In the genomic region with DNA sequence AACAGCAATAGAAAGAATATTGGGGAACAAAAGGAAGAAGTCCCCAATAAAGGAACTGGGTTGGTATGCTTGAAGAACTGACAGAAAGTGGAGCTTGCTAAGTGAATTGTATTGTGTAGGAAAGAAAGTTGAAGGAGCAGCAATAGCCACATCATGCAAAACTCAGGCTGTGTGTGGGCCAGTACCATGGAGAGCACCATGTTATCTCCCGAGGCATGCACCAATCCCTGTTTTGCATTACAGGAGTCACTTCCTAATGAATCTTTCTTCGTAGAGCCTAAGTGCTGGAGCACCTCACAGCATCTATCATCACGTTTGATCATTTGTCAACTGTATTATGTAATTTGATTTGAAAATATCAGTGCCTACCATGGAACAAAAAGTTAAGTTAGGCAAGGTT, we compare ENCODE assay signal across 1 cellular context.
TF ChIP-seq lines count a peak whose summit lies in the region.

No MANE protein-coding gene starts in this region.

TF ChIP-seq in WTC11, 78 proteins besides CTCF, POLR2A, EP300 and RAD21 (continued from another document):
- TF ChIP-seq FOXK1 (CRISPR knock-in tag; IDR thresholded peaks at IDR 0.05) (peak; percentile 62; the same call in 1 of the 2 replicates), ZNF232 (CRISPR knock-in tag; IDR thresholded peaks at IDR 0.05) (peak; percentile 89), SMAD3 (CRISPR knock-in tag; IDR thresholded peaks at IDR 0.05; ENCODE audit: borderline replicate concordance) (0 out of 2 replicates have a peak, but pooled peaks have one; percentile 27), GABPB1 (CRISPR knock-in tag; IDR thresholded peaks at IDR 0.05) (no peak), CREM (CRISPR knock-in tag; IDR thresholded peaks at IDR 0.05) (0 out of 2 replicates have a peak, but pooled peaks have one; percentile 51), TEAD4 (CRISPR knock-in tag; IDR thresholded peaks at IDR 0.05) (peak; percentile 88; the same call in 1 of the 2 replicates), TEAD1 (CRISPR knock-in tag; IDR thresholded peaks at IDR 0.05) (peak; percentile 86), CBFB (CRISPR knock-in tag; IDR thresholded peaks at IDR 0.05; ENCODE audit: low read depth) (no peak), ZNF671 (CRISPR knock-in tag; IDR thresholded peaks at IDR 0.05) (no peak), GTF2I (CRISPR knock-in tag; conservative IDR thresholded peaks at IDR 0.05) (no peak), NR1H2 (CRISPR knock-in tag; IDR thresholded peaks at IDR 0.05) (no peak), FOXJ3 (CRISPR knock-in tag; IDR thresholded peaks at IDR 0.05; ENCODE audit: borderline replicate concordance) (no peak), ATF1 (CRISPR knock-in tag; IDR thresholded peaks at IDR 0.05) (no peak)
- TF ChIP-seq, protein P1, sequence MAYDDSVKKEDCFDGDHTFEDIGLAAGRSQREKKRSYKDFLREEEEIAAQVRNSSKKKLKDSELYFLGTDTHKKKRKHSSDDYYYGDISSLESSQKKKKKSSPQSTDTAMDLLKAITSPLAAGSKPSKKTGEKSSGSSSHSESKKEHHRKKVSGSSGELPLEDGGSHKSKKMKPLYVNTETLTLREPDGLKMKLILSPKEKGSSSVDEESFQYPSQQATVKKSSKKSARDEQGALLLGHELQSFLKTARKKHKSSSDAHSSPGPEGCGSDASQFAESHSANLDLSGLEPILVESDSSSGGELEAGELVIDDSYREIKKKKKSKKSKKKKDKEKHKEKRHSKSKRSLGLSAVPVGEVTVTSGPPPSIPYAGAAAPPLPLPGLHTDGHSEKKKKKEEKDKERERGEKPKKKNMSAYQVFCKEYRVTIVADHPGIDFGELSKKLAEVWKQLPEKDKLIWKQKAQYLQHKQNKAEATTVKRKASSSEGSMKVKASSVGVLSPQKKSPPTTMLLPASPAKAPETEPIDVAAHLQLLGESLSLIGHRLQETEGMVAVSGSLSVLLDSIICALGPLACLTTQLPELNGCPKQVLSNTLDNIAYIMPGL (CRISPR knock-in tag; IDR thresholded peaks at IDR 0.05) = no peak
- TF ChIP-seq, protein P2, sequence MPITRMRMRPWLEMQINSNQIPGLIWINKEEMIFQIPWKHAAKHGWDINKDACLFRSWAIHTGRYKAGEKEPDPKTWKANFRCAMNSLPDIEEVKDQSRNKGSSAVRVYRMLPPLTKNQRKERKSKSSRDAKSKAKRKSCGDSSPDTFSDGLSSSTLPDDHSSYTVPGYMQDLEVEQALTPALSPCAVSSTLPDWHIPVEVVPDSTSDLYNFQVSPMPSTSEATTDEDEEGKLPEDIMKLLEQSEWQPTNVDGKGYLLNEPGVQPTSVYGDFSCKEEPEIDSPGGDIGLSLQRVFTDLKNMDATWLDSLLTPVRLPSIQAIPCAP (CRISPR knock-in tag; IDR thresholded peaks at IDR 0.05) = 0 out of 2 replicates have a peak, but pooled peaks have one; percentile 50
- TF ChIP-seq, protein P3, sequence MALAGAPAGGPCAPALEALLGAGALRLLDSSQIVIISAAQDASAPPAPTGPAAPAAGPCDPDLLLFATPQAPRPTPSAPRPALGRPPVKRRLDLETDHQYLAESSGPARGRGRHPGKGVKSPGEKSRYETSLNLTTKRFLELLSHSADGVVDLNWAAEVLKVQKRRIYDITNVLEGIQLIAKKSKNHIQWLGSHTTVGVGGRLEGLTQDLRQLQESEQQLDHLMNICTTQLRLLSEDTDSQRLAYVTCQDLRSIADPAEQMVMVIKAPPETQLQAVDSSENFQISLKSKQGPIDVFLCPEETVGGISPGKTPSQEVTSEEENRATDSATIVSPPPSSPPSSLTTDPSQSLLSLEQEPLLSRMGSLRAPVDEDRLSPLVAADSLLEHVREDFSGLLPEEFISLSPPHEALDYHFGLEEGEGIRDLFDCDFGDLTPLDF (CRISPR knock-in tag; IDR thresholded peaks at IDR 0.05) = 0 out of 2 replicates have a peak, but pooled peaks have one; percentile 53
- TF ChIP-seq, protein P4, sequence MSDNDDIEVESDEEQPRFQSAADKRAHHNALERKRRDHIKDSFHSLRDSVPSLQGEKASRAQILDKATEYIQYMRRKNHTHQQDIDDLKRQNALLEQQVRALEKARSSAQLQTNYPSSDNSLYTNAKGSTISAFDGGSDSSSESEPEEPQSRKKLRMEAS (CRISPR knock-in tag; IDR thresholded peaks at IDR 0.05) = peak; percentile 42; the same call in 1 of the 2 replicates
- TF ChIP-seq, protein P5, sequence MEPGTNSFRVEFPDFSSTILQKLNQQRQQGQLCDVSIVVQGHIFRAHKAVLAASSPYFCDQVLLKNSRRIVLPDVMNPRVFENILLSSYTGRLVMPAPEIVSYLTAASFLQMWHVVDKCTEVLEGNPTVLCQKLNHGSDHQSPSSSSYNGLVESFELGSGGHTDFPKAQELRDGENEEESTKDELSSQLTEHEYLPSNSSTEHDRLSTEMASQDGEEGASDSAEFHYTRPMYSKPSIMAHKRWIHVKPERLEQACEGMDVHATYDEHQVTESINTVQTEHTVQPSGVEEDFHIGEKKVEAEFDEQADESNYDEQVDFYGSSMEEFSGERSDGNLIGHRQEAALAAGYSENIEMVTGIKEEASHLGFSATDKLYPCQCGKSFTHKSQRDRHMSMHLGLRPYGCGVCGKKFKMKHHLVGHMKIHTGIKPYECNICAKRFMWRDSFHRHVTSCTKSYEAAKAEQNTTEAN (CRISPR knock-in tag; IDR thresholded peaks at IDR 0.05) = no peak
- TF ChIP-seq, protein P6, sequence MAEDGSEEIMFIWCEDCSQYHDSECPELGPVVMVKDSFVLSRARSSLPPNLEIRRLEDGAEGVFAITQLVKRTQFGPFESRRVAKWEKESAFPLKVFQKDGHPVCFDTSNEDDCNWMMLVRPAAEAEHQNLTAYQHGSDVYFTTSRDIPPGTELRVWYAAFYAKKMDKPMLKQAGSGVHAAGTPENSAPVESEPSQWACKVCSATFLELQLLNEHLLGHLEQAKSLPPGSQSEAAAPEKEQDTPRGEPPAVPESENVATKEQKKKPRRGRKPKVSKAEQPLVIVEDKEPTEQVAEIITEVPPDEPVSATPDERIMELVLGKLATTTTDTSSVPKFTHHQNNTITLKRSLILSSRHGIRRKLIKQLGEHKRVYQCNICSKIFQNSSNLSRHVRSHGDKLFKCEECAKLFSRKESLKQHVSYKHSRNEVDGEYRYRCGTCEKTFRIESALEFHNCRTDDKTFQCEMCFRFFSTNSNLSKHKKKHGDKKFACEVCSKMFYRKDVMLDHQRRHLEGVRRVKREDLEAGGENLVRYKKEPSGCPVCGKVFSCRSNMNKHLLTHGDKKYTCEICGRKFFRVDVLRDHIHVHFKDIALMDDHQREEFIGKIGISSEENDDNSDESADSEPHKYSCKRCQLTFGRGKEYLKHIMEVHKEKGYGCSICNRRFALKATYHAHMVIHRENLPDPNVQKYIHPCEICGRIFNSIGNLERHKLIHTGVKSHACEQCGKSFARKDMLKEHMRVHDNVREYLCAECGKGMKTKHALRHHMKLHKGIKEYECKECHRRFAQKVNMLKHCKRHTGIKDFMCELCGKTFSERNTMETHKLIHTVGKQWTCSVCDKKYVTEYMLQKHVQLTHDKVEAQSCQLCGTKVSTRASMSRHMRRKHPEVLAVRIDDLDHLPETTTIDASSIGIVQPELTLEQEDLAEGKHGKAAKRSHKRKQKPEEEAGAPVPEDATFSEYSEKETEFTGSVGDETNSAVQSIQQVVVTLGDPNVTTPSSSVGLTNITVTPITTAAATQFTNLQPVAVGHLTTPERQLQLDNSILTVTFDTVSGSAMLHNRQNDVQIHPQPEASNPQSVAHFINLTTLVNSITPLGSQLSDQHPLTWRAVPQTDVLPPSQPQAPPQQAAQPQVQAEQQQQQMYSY (CRISPR knock-in tag; IDR thresholded peaks at IDR 0.05) = no peak; the same call in 1 of the 2 replicates
- TF ChIP-seq, protein P7, sequence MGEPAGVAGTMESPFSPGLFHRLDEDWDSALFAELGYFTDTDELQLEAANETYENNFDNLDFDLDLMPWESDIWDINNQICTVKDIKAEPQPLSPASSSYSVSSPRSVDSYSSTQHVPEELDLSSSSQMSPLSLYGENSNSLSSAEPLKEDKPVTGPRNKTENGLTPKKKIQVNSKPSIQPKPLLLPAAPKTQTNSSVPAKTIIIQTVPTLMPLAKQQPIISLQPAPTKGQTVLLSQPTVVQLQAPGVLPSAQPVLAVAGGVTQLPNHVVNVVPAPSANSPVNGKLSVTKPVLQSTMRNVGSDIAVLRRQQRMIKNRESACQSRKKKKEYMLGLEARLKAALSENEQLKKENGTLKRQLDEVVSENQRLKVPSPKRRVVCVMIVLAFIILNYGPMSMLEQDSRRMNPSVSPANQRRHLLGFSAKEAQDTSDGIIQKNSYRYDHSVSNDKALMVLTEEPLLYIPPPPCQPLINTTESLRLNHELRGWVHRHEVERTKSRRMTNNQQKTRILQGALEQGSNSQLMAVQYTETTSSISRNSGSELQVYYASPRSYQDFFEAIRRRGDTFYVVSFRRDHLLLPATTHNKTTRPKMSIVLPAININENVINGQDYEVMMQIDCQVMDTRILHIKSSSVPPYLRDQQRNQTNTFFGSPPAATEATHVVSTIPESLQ (CRISPR knock-in tag; IDR thresholded peaks at IDR 0.05) = no peak
